Comparison of ENCODE assay signal across 23 cellular contexts in genomic region chr18:429030-429429, GRCh38.
"Had no signal": no experiment of that assay in that cellular context is flagged by ENCODE, and none has a peak within 500 bp of the region (broad histone marks: within the 10 kb centered on the region; RNA-seq: fewer than 3 reads in every experiment).

No MANE protein-coding gene starts in this region.

- H3K4me3 ChIP-seq: gastrocnemius medialis, ovary, right lobe of liver, tibial artery had no signal

- ATAC-seq: left cardiac atrium; natural killer cell treated with Interleukin-12 subunit alpha and Interleukin-12 subunit beta and Interleukin-15 and Interleukin-18, amount 100 ng/mL, for 72 hours; stimulated activated effector memory CD8-positive, alpha-beta T cell treated with anti-CD3 and anti-CD28 coated beads, Interleukin-12 subunit alpha, Interleukin-12 subunit beta, amount 100 ng/mL, for 72 hours; stimulated activated naive CD8-positive, alpha-beta T cell treated with anti-CD3 and anti-CD28 coated beads, Interleukin-15, amount 100 ng/mL, for 72 hours; T-helper 17 cell had no signal

- DNase-seq: activated CD4-positive, alpha-beta memory T cell treated with anti-CD3 and anti-CD28 coated beads for 36 hours; activated CD4-positive, alpha-beta T cell treated with anti-CD3 and anti-CD28 coated beads for 48 hours; activated CD4-positive, CD25-positive, alpha-beta regulatory T cell; activated effector memory CD4-positive, alpha-beta T cell treated with anti-CD3 and anti-CD28 coated beads, Interleukin-2, amount 50 U/mL, for 16 hours; activated naive CD4-positive, alpha-beta T cell treated with anti-CD3 and anti-CD28 coated beads, Interleukin-2, amount 10 ng/mL, durations not matched to agents 7 days and 5 days; anterior cingulate cortex; caudate nucleus; dermis blood vessel endothelial cell; effector CD8-positive, alpha-beta T cell; erythroblast; gastrocnemius medialis; head of caudate nucleus; hypothalamus; left cardiac atrium; ovary; right lobe of liver; small intestine; stimulated activated CD4-positive, alpha-beta T cell treated with anti-CD3 and anti-CD28 coated beads, Interleukin-2, amount 100 ng/mL, for 24 hours; stimulated activated naive CD8-positive, alpha-beta T cell treated with anti-CD3 and anti-CD28 coated beads, Interleukin-15, amount 100 ng/mL, for 72 hours; T-helper 17 cell; tibial artery had no signal

- H3K27ac ChIP-seq: gastrocnemius medialis, ovary, right lobe of liver, tibial artery had no signal
